ENCODE assay signal across 16 cellular contexts in genomic region chr4:1770245-1770644, GRCh38.
"Had no signal": no experiment of that assay in that cellular context is flagged by ENCODE, and none has a peak within 500 bp of the region (broad histone marks: within the 10 kb centered on the region; RNA-seq: fewer than 3 reads in every experiment).

No MANE protein-coding gene starts in this region.

- H3K36me3 ChIP-seq: left ventricle myocardium inferior, ovary, stomach, thyroid gland had no signal

- ATAC-seq: activated naive CD8-positive, alpha-beta T cell treated with anti-CD3 and anti-CD28 coated beads, Interleukin-2, amount 50 U/mL, for 24 hours had no signal

- H3K27ac Mint-ChIP-seq: activated naive CD8-positive, alpha-beta T cell treated with anti-CD3 and anti-CD28 coated beads, Interleukin-2, amount 50 U/mL, for 24 hours; nephron progenitor cell had no signal

- H3K27me3 ChIP-seq: ovary, thyroid gland had no signal

- H3K27ac ChIP-seq: left ventricle myocardium inferior, ovary, stomach, thyroid gland had no signal

- H3K9me3 Mint-ChIP-seq: activated naive CD8-positive, alpha-beta T cell treated with anti-CD3 and anti-CD28 coated beads, Interleukin-2, amount 50 U/mL, for 24 hours; nephron progenitor cell had no signal

- H3K9me3 ChIP-seq: left ventricle myocardium inferior, ovary, stomach, thyroid gland had no signal

- DNase-seq: activated CD4-positive, alpha-beta T cell treated with anti-CD3 and anti-CD28 coated beads for 48 hours; activated CD8-positive, alpha-beta memory T cell treated with anti-CD3 and anti-CD28 coated beads for 24 hours; activated naive CD4-positive, alpha-beta T cell treated with Interleukin-2 at 50 U/mL for 16 hours; activated naive CD8-positive, alpha-beta T cell treated with anti-CD3 and anti-CD28 coated beads, Interleukin-2, amount 50 U/mL, for 24 hours; central memory CD4-positive, alpha-beta T cell; cortex of kidney; effector CD8-positive, alpha-beta T cell; left ventricle myocardium inferior; mesenchymal stem cell; nephron progenitor cell; ovary; stimulated activated CD4-positive, alpha-beta T cell treated with anti-CD3 and anti-CD28 coated beads, Interleukin-15, amount 100 ng/mL, for 24 hours; stimulated activated CD4-positive, alpha-beta T cell treated with anti-CD3 and anti-CD28 coated beads, Interleukin-4, amount 100 ng/mL, for 4 hours; stomach; T-helper 1 cell; thyroid gland had no signal

- H3K4me3 ChIP-seq: left ventricle myocardium inferior, ovary, stomach, thyroid gland had no signal

- H3K4me3 Mint-ChIP-seq: activated naive CD8-positive, alpha-beta T cell treated with anti-CD3 and anti-CD28 coated beads, Interleukin-2, amount 50 U/mL, for 24 hours; nephron progenitor cell had no signal
